In genomic region chr20:44861547-44862006, GRCh38 we compare ENCODE assay signal across 10 cellular contexts. TPM values are rescaled to one million over a fixed set of nuclear protein-coding genes. Genes with fewer than 3 reads are reported as not detected.
DNase-seq lines count a peak whose midpoint lies in the region; ATAC-seq, FAIRE-seq and TF ChIP-seq lines count a peak whose summit lies in the region.
"Had no signal": no experiment of that assay in that cellular context is flagged by ENCODE, and none has a peak within 500 bp of the region (broad histone marks: within the 10 kb centered on the region; RNA-seq: fewer than 3 reads in every experiment).

No MANE protein-coding gene starts in this region.

- intact Hi-C loops in activated T-helper 2 cell treated with anti-CD3 and anti-CD28 coated beads, Interferon-gamma antibody, Interleukin-2, Interleukin-4, amounts not matched to agents 10 μg/mL and 5 μg/mL and 100 μg/mL, durations not matched to agents 14 hours and 24 hours and 36 hours (cut with micrococcal nuclease) = loop anchor here (10.0 kb wide), 1 partner anchor 627 kb away; no protein-coding TSS in a partner anchor

- H3K9me3 ChIP-seq in A549 = no peaks in the 10 kb centered on the region
- H3K9me3 ChIP-seq in effector memory CD4-positive, alpha-beta T cell (ENCODE audit: control insufficient read depth, low read length) = no peaks in the 10 kb centered on the region

- no peak for TF ChIP-seq RAD21 in A549 (conservative IDR thresholded peaks at IDR 0.05 in 1 of 2, IDR thresholded peaks at IDR 0.05 in 1 of 2)

- POLR2A ChIA-PET in A549 (lab: Yijun Ruan, JAX) = no interaction called here

- peaks cover 11% of the 10 kb centered on the region; the same call in 2 of the 3 replicates for H3K4me1 ChIP-seq in A549
- H3K4me1 ChIP-seq in effector memory CD4-positive, alpha-beta T cell (ENCODE audit: control insufficient read depth, insufficient read depth, low read length, poor library complexity, severe bottlenecking) = no peaks in the 10 kb centered on the region
- H3K4me1 ChIP-seq: BLaER1 had no signal

- no peak for FAIRE-seq in A549 (lab: Jason Lieb, UNC)

- no peak overlapping the region for H3K4me2 ChIP-seq in A549
- H3K4me2 ChIP-seq: BLaER1 had no signal

- H3K27me3 ChIP-seq in effector memory CD4-positive, alpha-beta T cell (replicated peaks; ENCODE audit: control insufficient read depth, insufficient read depth, low read length, poor library complexity, severe bottlenecking) = peaks cover under 1% of the 10 kb centered on the region
- H3K27me3 ChIP-seq: BLaER1 had no signal

- TF ChIP-seq EP300 in A549 (IDR thresholded peaks at IDR 0.05) = no peak

- no peak overlapping the region for H3K27ac Mint-ChIP-seq in activated T-helper 2 cell treated with anti-CD3 and anti-CD28 coated beads, Interferon-gamma antibody, Interleukin-2, Interleukin-4, amounts not matched to agents 10 μg/mL and 5 μg/mL and 100 μg/mL, durations not matched to agents 14 hours and 24 hours and 36 hours

- ATAC-seq in A549 (peak; percentile 47 to 56; a peak in 2 of 6 replicates), HG02610 (IDR thresholded peaks at IDR 0.05; ENCODE audit: unreplicated experiment) (no peak)

- H3K27ac ChIP-seq in A549 (peak overlapping the region in 1 of 2 experiments; percentile 45; a peak in 2 of 6 replicates), coronary artery (peak overlapping the region; percentile 63 to 86)
- no peak overlapping the region for H3K27ac ChIP-seq in effector memory CD4-positive, alpha-beta T cell (ENCODE audit: insufficient read depth, low read length, poor library complexity, severe bottlenecking)
- H3K27ac ChIP-seq: BLaER1 had no signal

- H3K9me3 Mint-ChIP-seq in activated T-helper 2 cell treated with anti-CD3 and anti-CD28 coated beads, Interferon-gamma antibody, Interleukin-2, Interleukin-4, amounts not matched to agents 10 μg/mL and 5 μg/mL and 100 μg/mL, durations not matched to agents 14 hours and 24 hours and 36 hours = no peaks in the 10 kb centered on the region

- TF ChIP-seq POLR2A in A549 (IDR thresholded peaks at IDR 0.05; ENCODE audit: low read length) = no peak

- peaks cover 5% of the 10 kb centered on the region for H3K4me1 Mint-ChIP-seq in activated T-helper 2 cell treated with anti-CD3 and anti-CD28 coated beads, Interferon-gamma antibody, Interleukin-2, Interleukin-4, amounts not matched to agents 10 μg/mL and 5 μg/mL and 100 μg/mL, durations not matched to agents 14 hours and 24 hours and 36 hours (ENCODE audit: low read depth)

- WGBS in A549 (ENCODE audit: missing lambda C conversion rate) = 39% methylated on average over 5 of the region's 5 CpGs

- no peaks in the 10 kb centered on the region for H3K36me3 Mint-ChIP-seq in activated T-helper 2 cell treated with anti-CD3 and anti-CD28 coated beads, Interferon-gamma antibody, Interleukin-2, Interleukin-4, amounts not matched to agents 10 μg/mL and 5 μg/mL and 100 μg/mL, durations not matched to agents 14 hours and 24 hours and 36 hours (ENCODE audit: low read depth)

- H3K36me3 ChIP-seq in effector memory CD4-positive, alpha-beta T cell (ENCODE audit: control insufficient read depth, insufficient read depth, low read length) = no peaks in the 10 kb centered on the region
- H3K36me3 ChIP-seq: BLaER1 had no signal

- H3K27me3 Mint-ChIP-seq in activated T-helper 2 cell treated with anti-CD3 and anti-CD28 coated beads, Interferon-gamma antibody, Interleukin-2, Interleukin-4, amounts not matched to agents 10 μg/mL and 5 μg/mL and 100 μg/mL, durations not matched to agents 14 hours and 24 hours and 36 hours (ENCODE audit: low read depth) = peaks cover 13% of the 10 kb centered on the region

- CTCF ChIA-PET in A549 (lab: Yijun Ruan, JAX) = interaction anchor here (1.0 to 3.7 kb wide), 6 partner anchors 10 to 179 kb away, joined by 3 to 45 read pairs (median 5); no protein-coding TSS in a partner anchor

- no peak overlapping the region for H3K4me3 Mint-ChIP-seq in activated T-helper 2 cell treated with anti-CD3 and anti-CD28 coated beads, Interferon-gamma antibody, Interleukin-2, Interleukin-4, amounts not matched to agents 10 μg/mL and 5 μg/mL and 100 μg/mL, durations not matched to agents 14 hours and 24 hours and 36 hours (ENCODE audit: low read depth)

- no peak for DNase-seq in A549 (ENCODE audit: low read depth in 1 of 2, low spot score in 1 of 2)
- peak; percentile 33 for DNase-seq in LHCN-M2 (ENCODE audit: low read depth)
- DNase-seq in coronary artery (ENCODE audit: low spot score) = peak; percentile 89
- DNase-seq in myocyte (ENCODE audit: low read depth) = peak; percentile 14
- DNase-seq in GOT3 (lab: John Stamatoyannopoulos, UW) = no peak
- DNase-seq in activated T-helper 2 cell treated with anti-CD3 and anti-CD28 coated beads, Interferon-gamma antibody, Interleukin-2, Interleukin-4, amounts not matched to agents 10 μg/mL and 5 μg/mL and 100 μg/mL, durations not matched to agents 14 hours and 24 hours and 36 hours (ENCODE audit: low spot score) = no peak
- no peak for DNase-seq in effector memory CD4-positive, alpha-beta T cell
- DNase-seq: NCI-H1694 had no signal

- TF ChIP-seq CTCF in A549 (IDR thresholded peaks at IDR 0.05) = no peak
- no peak for TF ChIP-seq CTCF in coronary artery (IDR thresholded peaks at IDR 0.05)

- no peak overlapping the region for H3K4me3 ChIP-seq in A549
- H3K4me3 ChIP-seq in coronary artery = no peak overlapping the region
- no peak overlapping the region for H3K4me3 ChIP-seq in effector memory CD4-positive, alpha-beta T cell (ENCODE audit: insufficient read depth, low read depth, low read length, poor library complexity, severe bottlenecking)
- H3K4me3 ChIP-seq: BLaER1 had no signal

TF ChIP-seq in A549, 52 proteins besides CTCF, POLR2A, EP300 and RAD21 (continues in another document):
- TF ChIP-seq EHMT2 (IDR thresholded peaks at IDR 0.05; ENCODE audit: low read depth) (no peak), SMC3 (IDR thresholded peaks at IDR 0.05) (no peak), ZFP36 (IDR thresholded peaks at IDR 0.05; ENCODE audit: borderline replicate concordance, partially characterized antibody) (no peak), RCOR1 (IDR thresholded peaks at IDR 0.05; ENCODE audit: low read depth, low read length) (no peak), SREBF2 (IDR thresholded peaks at IDR 0.05) (no peak), POLR2AphosphoS2 (conservative IDR thresholded peaks at IDR 0.05; ENCODE audit: low read length) (no peak), BHLHE40 (IDR thresholded peaks at IDR 0.05; ENCODE audit: low read depth, low read length) (no peak), RFX5 (IDR thresholded peaks at IDR 0.05) (no peak), HES2 (IDR thresholded peaks at IDR 0.05) (no peak), KDM1A (IDR thresholded peaks at IDR 0.05; ENCODE audit: low read depth) (no peak), MAFK (IDR thresholded peaks at IDR 0.05; ENCODE audit: partially characterized antibody) (no peak), HDAC2 (IDR thresholded peaks at IDR 0.05) (no peak)

RNA-seq across cellular contexts. Expression of gene YWHAB, which starts 23.9 kb away (rescaled TPM):
- 163 and 174 TPM in 2 replicates for polyA plus RNA-seq in A549 (2011; rRNA removed)
- 87.0 and 89.3 TPM in 2 replicates for polyA plus RNA-seq in A549 (2012; cell fraction: cytosol; rRNA removed)
- 30.0 and 36.8 TPM in 2 replicates for polyA plus RNA-seq in A549 (2012; cell fraction: nucleus; rRNA removed)
- 204 to 213 TPM (median 205 TPM) in 3 replicates for polyA plus RNA-seq in A549 (2017; fragmentation: RNase III; extraction: RNeasy Plus Mini Kit Qiagen cat#74134 plus additional on column Dnase treatment)
- polyA minus RNA-seq in A549 (2011; rRNA and poly(A)+ RNA removed) = 52.3 and 57.5 TPM in 2 replicates
- total RNA-seq in LHCN-M2 (2014; rRNA removed) = 82.3 and 95.3 TPM in 2 replicates
- 152 TPM for polyA plus RNA-seq in LHCN-M2 (2012)
- 53.6 TPM in 2 replicates for total RNA-seq in myocyte
- polyA plus RNA-seq in myocyte (2012) = 97.2 TPM
- 221 and 225 TPM in 2 replicates for total RNA-seq in activated T-helper 2 cell treated with anti-CD3 and anti-CD28 coated beads, Interferon-gamma antibody, Interleukin-2, Interleukin-4, amounts not matched to agents 10 μg/mL and 5 μg/mL and 100 μg/mL, durations not matched to agents 14 hours and 24 hours and 36 hours

RNA-seq across cellular contexts. Expression of gene PABPC1L, which starts 48.3 kb away (rescaled TPM):
- 72.7 and 73.1 TPM in 2 replicates for polyA plus RNA-seq in A549 (2011; rRNA removed)
- 51.2 and 67.5 TPM in 2 replicates for polyA plus RNA-seq in A549 (2012; cell fraction: cytosol; rRNA removed)
- 436 and 472 TPM in 2 replicates for polyA plus RNA-seq in A549 (2012; cell fraction: nucleus; rRNA removed)
- 35.1 to 45.4 TPM (median 37.1 TPM) in 3 replicates for polyA plus RNA-seq in A549 (2017; fragmentation: RNase III; extraction: RNeasy Plus Mini Kit Qiagen cat#74134 plus additional on column Dnase treatment)
- polyA minus RNA-seq in A549 (2011; rRNA and poly(A)+ RNA removed) = 28.0 and 32.2 TPM in 2 replicates
- 7.4 and 11.1 TPM in 2 replicates for total RNA-seq in LHCN-M2 (2014; rRNA removed)
- 6.6 TPM for polyA plus RNA-seq in LHCN-M2 (2012)
- 3.3 and 5.7 TPM in 2 replicates for total RNA-seq in myocyte
- polyA plus RNA-seq in myocyte (2012) = 27.0 TPM
- 83.6 and 94.1 TPM in 2 replicates for total RNA-seq in activated T-helper 2 cell treated with anti-CD3 and anti-CD28 coated beads, Interferon-gamma antibody, Interleukin-2, Interleukin-4, amounts not matched to agents 10 μg/mL and 5 μg/mL and 100 μg/mL, durations not matched to agents 14 hours and 24 hours and 36 hours

RNA-seq across cellular contexts. Expression of gene RIMS4, which starts 51.2 kb away (rescaled TPM):
- polyA plus RNA-seq in A549 (2011; rRNA removed) (0.39 and 0.56 TPM in 2 replicates), A549 (2017; fragmentation: RNase III; extraction: RNeasy Plus Mini Kit Qiagen cat#74134 plus additional on column Dnase treatment) (1.3 to 1.6 TPM (median 1.3 TPM) in 3 replicates)
- polyA plus RNA-seq in A549 (2012; cell fraction: cytosol; rRNA removed) = 0.73 and 0.95 TPM in 2 replicates
- 1.00 and 1.1 TPM in 2 replicates for polyA plus RNA-seq in A549 (2012; cell fraction: nucleus; rRNA removed)
- 0.83 and 0.91 TPM in 2 replicates for polyA minus RNA-seq in A549 (2011; rRNA and poly(A)+ RNA removed)
- total RNA-seq in LHCN-M2 (2014; rRNA removed) (not detected in 2 replicates), myocyte (not detected in 2 replicates)
- polyA plus RNA-seq in LHCN-M2 (2012) = not detected
- not detected for polyA plus RNA-seq in myocyte (2012)
- not detected in 2 replicates for total RNA-seq in activated T-helper 2 cell treated with anti-CD3 and anti-CD28 coated beads, Interferon-gamma antibody, Interleukin-2, Interleukin-4, amounts not matched to agents 10 μg/mL and 5 μg/mL and 100 μg/mL, durations not matched to agents 14 hours and 24 hours and 36 hours

Comparison
In these comparisons a context has a peak if more than half of its experiments do, and no peak if none do; other contexts are left out.
1. DNase-seq: peak in LHCN-M2 (single experiment), coronary artery (single experiment) and myocyte (single experiment); none in A549 (0 of 2), GOT3 (single experiment), activated T-helper 2 cell treated with anti-CD3 and anti-CD28 coated beads, Interferon-gamma antibody, Interleukin-2, Interleukin-4, amounts not matched to agents 10 μg/mL and 5 μg/mL and 100 μg/mL, durations not matched to agents 14 hours and 24 hours and 36 hours (single experiment) and effector memory CD4-positive, alpha-beta T cell (0 of 3).